ENCODE assay signal across 32 cellular contexts in genomic region chr1:21758614-21759013, GRCh38. TPM values are rescaled to one million over a fixed set of nuclear protein-coding genes. Genes with fewer than 3 reads are reported as not detected.
"Had no signal": no experiment of that assay in that cellular context is flagged by ENCODE, and none has a peak within 500 bp of the region (broad histone marks: within the 10 kb centered on the region; RNA-seq: fewer than 3 reads in every experiment).

No MANE protein-coding gene starts in this region.

- H3K4me3 Mint-ChIP-seq: activated CD4-positive, alpha-beta T cell treated with anti-CD3 and anti-CD28 coated beads for 36 hours; activated CD4-positive, alpha-beta T cell treated with anti-CD3 and anti-CD28 coated beads, Interleukin-2, amount 10 ng/mL, durations not matched to agents 7 days and 5 days; activated CD8-positive, alpha-beta T cell treated with anti-CD3 and anti-CD28 coated beads, Interleukin-2, amount 10 ng/mL, durations not matched to agents 7 days and 5 days; activated naive CD8-positive, alpha-beta T cell treated with anti-CD3 and anti-CD28 coated beads for 36 hours; activated T-cell treated with anti-CD3 and anti-CD28 coated beads, Interleukin-2, amount 50 U/mL, for 4 hours; T-helper 2 cell treated with Interferon-gamma antibody and Interleukin-4, amounts not matched to agents 5 μg/mL and 100 μg/mL, for 36 hours; WTC11 had no signal

- H3K27ac ChIP-seq: brain microvascular endothelial cell, SJCRH30, SK-N-MC had no signal

- ATAC-seq: activated CD4-positive, alpha-beta T cell treated with anti-CD3 and anti-CD28 coated beads for 36 hours; activated CD4-positive, CD25-positive, alpha-beta regulatory T cell treated with anti-CD3 and anti-CD28 coated beads, Interleukin-2, amount 50 U/mL, for 24 hours; activated CD8-positive, alpha-beta T cell treated with anti-CD3 and anti-CD28 coated beads, Interleukin-2, amount 10 ng/mL, durations not matched to agents 7 days and 5 days; activated T-cell treated with anti-CD3 and anti-CD28 coated beads, Interleukin-2, amount 50 U/mL, for 4 hours; Panc1; WTC11 had no signal

- H3K27ac Mint-ChIP-seq: activated CD4-positive, alpha-beta T cell treated with anti-CD3 and anti-CD28 coated beads for 36 hours; activated CD4-positive, alpha-beta T cell treated with anti-CD3 and anti-CD28 coated beads, Interleukin-2, amount 10 ng/mL, durations not matched to agents 7 days and 5 days; activated CD8-positive, alpha-beta T cell treated with anti-CD3 and anti-CD28 coated beads, Interleukin-2, amount 10 ng/mL, durations not matched to agents 7 days and 5 days; activated naive CD8-positive, alpha-beta T cell treated with anti-CD3 and anti-CD28 coated beads for 36 hours; WTC11 had no signal

- H3K4me3 ChIP-seq: MG63, SJCRH30, SK-N-MC had no signal

- H3K9me3 Mint-ChIP-seq: activated CD4-positive, alpha-beta T cell treated with anti-CD3 and anti-CD28 coated beads, Interleukin-2, amount 10 ng/mL, durations not matched to agents 7 days and 5 days; activated naive CD8-positive, alpha-beta T cell treated with anti-CD3 and anti-CD28 coated beads for 36 hours; activated T-cell treated with anti-CD3 and anti-CD28 coated beads, Interleukin-2, amount 50 U/mL, for 4 hours; T-helper 2 cell treated with Interferon-gamma antibody and Interleukin-4, amounts not matched to agents 5 μg/mL and 100 μg/mL, for 36 hours; WTC11 had no signal

- DNase-seq: activated CD4-positive, alpha-beta T cell treated with anti-CD3 and anti-CD28 coated beads for 36 hours; activated CD4-positive, alpha-beta T cell treated with anti-CD3 and anti-CD28 coated beads, Interleukin-2, amount 10 ng/mL, durations not matched to agents 7 days and 5 days; activated CD4-positive, alpha-beta T cell treated with anti-CD3 and anti-CD28 coated beads, Interleukin-2, amount 50 U/mL, for 48 hours; activated CD8-positive, alpha-beta T cell treated with anti-CD3 and anti-CD28 coated beads, Interleukin-2, amount 10 ng/mL, durations not matched to agents 7 days and 5 days; activated effector memory CD4-positive, alpha-beta T cell treated with Interleukin-2 at 50 U/mL for 16 hours; activated naive CD4-positive, alpha-beta T cell treated with anti-CD3 and anti-CD28 coated beads, Interleukin-2, amount 50 U/mL, for 16 hours; activated naive CD8-positive, alpha-beta T cell treated with anti-CD3 and anti-CD28 coated beads for 36 hours; activated T-cell treated with anti-CD3 and anti-CD28 coated beads, Interleukin-2, amount 50 U/mL, for 4 hours; amniotic stem cell; aorta; brain microvascular endothelial cell; central memory CD4-positive, alpha-beta T cell; MG63; NCI-H1048; NCI-H1105 treated with DMSO at 0.1 percent for 48 hours; NCI-H1436; NCI-H1694; NCI-H1930; NCI-H2081 treated with DMSO at 0.1 percent for 48 hours; NCI-H226; NCI-H446 treated with DMSO at 0.1 percent for 48 hours; NCI-H524; NCI-H69; SHP77; SJCRH30 had no signal

- H3K27me3 ChIP-seq: brain microvascular endothelial cell, MG63, SJCRH30 had no signal

- H3K27me3 Mint-ChIP-seq: activated CD4-positive, alpha-beta T cell treated with anti-CD3 and anti-CD28 coated beads for 36 hours; activated CD4-positive, alpha-beta T cell treated with anti-CD3 and anti-CD28 coated beads, Interleukin-2, amount 10 ng/mL, durations not matched to agents 7 days and 5 days; activated naive CD8-positive, alpha-beta T cell treated with anti-CD3 and anti-CD28 coated beads for 36 hours had no signal

- H3K4me1 ChIP-seq: SJCRH30 had no signal

- H3K9me3 ChIP-seq: MG63, SJCRH30 had no signal

RNA-seq across cellular contexts. Expression of gene LDLRAD2, which starts 53.5 kb away (rescaled TPM):
- total RNA-seq: activated CD4-positive, alpha-beta T cell treated with anti-CD3 and anti-CD28 coated beads, Interleukin-2, amount 10 ng/mL, durations not matched to agents 7 days and 5 days; activated CD8-positive, alpha-beta T cell treated with anti-CD3 and anti-CD28 coated beads, Interleukin-2, amount 10 ng/mL, durations not matched to agents 7 days and 5 days; RPMI7951; T-helper 1 cell treated with Interleukin-12 subunit alpha and Interleukin-12 subunit beta and Interleukin-4 antibody, amounts not matched to agents 30 ng/mL and 1 ng/mL, for 36 hours had no signal
